In the genomic region with DNA sequence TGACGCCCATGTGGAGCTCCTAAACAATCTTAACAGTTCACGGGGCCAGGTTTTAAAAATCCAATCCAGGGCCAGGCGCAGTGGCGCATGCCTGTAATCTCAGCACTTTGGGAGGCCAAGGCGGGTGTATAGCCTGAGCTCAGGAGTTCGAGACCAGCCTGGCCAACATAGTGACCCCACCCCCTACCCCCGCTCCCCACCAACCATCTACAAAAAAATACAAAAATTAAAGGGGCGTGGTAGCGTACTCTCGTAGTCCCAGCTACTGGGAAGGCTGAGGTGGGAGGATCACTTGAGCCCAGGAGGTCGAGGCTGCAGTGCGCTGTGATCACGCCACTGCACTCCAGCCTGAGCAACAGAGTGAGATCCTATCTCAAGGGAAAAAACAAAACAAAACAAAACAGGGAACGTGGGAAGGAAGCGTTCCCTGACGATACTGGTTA, we compare ENCODE assay signal across 6 cellular contexts. TPM values are rescaled to one million over a fixed set of nuclear protein-coding genes. Genes with fewer than 3 reads are reported as not detected.
DNase-seq lines count a peak whose midpoint lies in the region; ATAC-seq and TF ChIP-seq lines count a peak whose summit lies in the region.

No MANE protein-coding gene starts in this region.

- no peaks in the 10 kb centered on the region for H3K27me3 ChIP-seq in hepatocyte

- H3K4me2 ChIP-seq in hepatocyte, result peak overlapping the region; percentile 77

- H3K27ac ChIP-seq in hepatocyte, result peak overlapping the region; percentile 88
- H3K27ac ChIP-seq in urinary bladder (ENCODE audit: low read depth), result peak overlapping the region; percentile 86

- peaks cover 14% of the 10 kb centered on the region for H3K36me3 Mint-ChIP-seq in activated naive CD4-positive, alpha-beta T cell treated with anti-CD3 and anti-CD28 coated beads for 36 hours (ENCODE audit: low read depth)

- TF ChIP-seq CTCF in hepatocyte (IDR thresholded peaks at IDR 0.05; ENCODE audit: poor library complexity), result no peak

- peak overlapping the region; percentile 38 for H3K4me3 ChIP-seq in hepatocyte
- peak overlapping the region; percentile 97 for H3K4me3 ChIP-seq in urinary bladder (ENCODE audit: low read depth, low read length)

- no peaks in the 10 kb centered on the region for H3K27me3 Mint-ChIP-seq in activated naive CD4-positive, alpha-beta T cell treated with anti-CD3 and anti-CD28 coated beads for 36 hours (ENCODE audit: low read depth)

- peak overlapping the region; percentile 65 for H2AFZ ChIP-seq in hepatocyte

- H4K20me1 ChIP-seq in hepatocyte (ENCODE audit: insufficient read depth, poor library complexity, severe bottlenecking), result peaks cover 3% of the 10 kb centered on the region

- H3K9me2 ChIP-seq in hepatocyte (replicated peaks; ENCODE audit: insufficient read depth), result no peaks in the 10 kb centered on the region

- H3K4me1 Mint-ChIP-seq in activated naive CD4-positive, alpha-beta T cell treated with anti-CD3 and anti-CD28 coated beads for 36 hours (ENCODE audit: low read depth), result peaks cover 51% of the 10 kb centered on the region

- peak overlapping the region; percentile 95 for H3K27ac Mint-ChIP-seq in activated naive CD4-positive, alpha-beta T cell treated with anti-CD3 and anti-CD28 coated beads for 36 hours

- no peaks in the 10 kb centered on the region for H3K9me3 Mint-ChIP-seq in activated naive CD4-positive, alpha-beta T cell treated with anti-CD3 and anti-CD28 coated beads for 36 hours

- H3K4me1 ChIP-seq in hepatocyte (ENCODE audit: insufficient read depth), result peaks cover 11% of the 10 kb centered on the region
- peaks cover 2% of the 10 kb centered on the region for H3K4me1 ChIP-seq in urinary bladder (ENCODE audit: insufficient read depth)

- H3K36me3 ChIP-seq in hepatocyte (replicated peaks; ENCODE audit: insufficient read depth, low read depth) (no peaks in the 10 kb centered on the region), urinary bladder (ENCODE audit: insufficient read depth) (peaks cover 5% of the 10 kb centered on the region)

- ATAC-seq in HG03097 (IDR thresholded peaks at IDR 0.05; ENCODE audit: low FRiP score, unreplicated experiment), result no peak

- H3K9me3 ChIP-seq in hepatocyte (ENCODE audit: low read depth), result no peaks in the 10 kb centered on the region

- DNase-seq in activated naive CD4-positive, alpha-beta T cell treated with anti-CD3 and anti-CD28 coated beads for 36 hours, result no peak
- DNase-seq in activated naive CD4-positive, alpha-beta T cell treated with Interleukin-2 at 50 U/mL for 16 hours, result no peak
- DNase-seq in hepatocyte (ENCODE audit: low spot score), result no peak
- no peak for DNase-seq in ACHN

- intact Hi-C loops in activated naive CD4-positive, alpha-beta T cell treated with anti-CD3 and anti-CD28 coated beads for 36 hours (cut with micrococcal nuclease), result loop anchor here (1.0 to 2.0 kb wide), 7 partner anchors 28 to 101 kb away; partner anchors contain the start of genes BANF1, C11orf68, CCDC85B and DRAP1

- H3K79me2 ChIP-seq in hepatocyte, result peaks cover 28% of the 10 kb centered on the region

- peak overlapping the region; percentile 95 for H3K4me3 Mint-ChIP-seq in activated naive CD4-positive, alpha-beta T cell treated with anti-CD3 and anti-CD28 coated beads for 36 hours

- in situ Hi-C loops in ACHN (cut with HindIII; ENCODE audit: low pct_ligation_motif_present, low pct_unique_long_range_greater_than_20kb, low sequenced_read_pairs), result no loop called here

- CTCF ChIA-PET in activated naive CD4-positive, alpha-beta T cell treated with anti-CD3 and anti-CD28 coated beads for 36 hours (lab: Charles Lee), result interaction anchor here (0.6 to 1.7 kb wide), 3 partner anchors 76 to 653 kb away, joined by 3 to 5 read pairs (median 3); no protein-coding TSS in a partner anchor

- WGBS in hepatocyte (ENCODE audit: low lambda C conversion rate, missing lambda C conversion rate), result 64% methylated on average over 16 of the region's 16 CpGs
- 50% methylated on average over 16 of the region's 16 CpGs for WGBS in urinary bladder

RNA-seq across cellular contexts. Expression of gene SART1, which starts 0.7 kb away (rescaled TPM):
- 10 to 100 TPM; 50.1 to 59.9 TPM for total RNA-seq in activated naive CD4-positive, alpha-beta T cell treated with anti-CD3 and anti-CD28 coated beads for 36 hours
- total RNA-seq in hepatocyte, result 10.9 and 32.5 TPM in 2 replicates
- 34.1 and 37.5 TPM in 2 replicates for polyA plus RNA-seq in hepatocyte
- total RNA-seq in urinary bladder, result 18.9 TPM
- polyA plus RNA-seq in urinary bladder, result 47.2 TPM

RNA-seq across cellular contexts. Expression of gene TSGA10IP, which starts 15.6 kb away (rescaled TPM):
- not detected for total RNA-seq in activated naive CD4-positive, alpha-beta T cell treated with anti-CD3 and anti-CD28 coated beads for 36 hours
- total RNA-seq in hepatocyte (not detected in 2 replicates), urinary bladder (not detected)
- polyA plus RNA-seq in hepatocyte (not detected in 2 replicates), urinary bladder (0.09 TPM)

RNA-seq across cellular contexts. Expression of gene EIF1AD, which starts 41.1 kb away (rescaled TPM):
- total RNA-seq in activated naive CD4-positive, alpha-beta T cell treated with anti-CD3 and anti-CD28 coated beads for 36 hours, result 10 to 100 TPM; 31.2 to 31.7 TPM
- total RNA-seq in hepatocyte (25.6 and 27.0 TPM in 2 replicates), urinary bladder (15.6 TPM)
- polyA plus RNA-seq in hepatocyte (19.4 and 24.8 TPM in 2 replicates), urinary bladder (26.3 TPM)

RNA-seq across cellular contexts. Expression of gene BANF1, which starts 41.5 kb away (rescaled TPM):
- total RNA-seq in activated naive CD4-positive, alpha-beta T cell treated with anti-CD3 and anti-CD28 coated beads for 36 hours, result 100 to 1,000 TPM; 347 to 369 TPM
- total RNA-seq in hepatocyte (22.8 and 37.8 TPM in 2 replicates), urinary bladder (8.6 TPM)
- polyA plus RNA-seq in hepatocyte (197 and 215 TPM in 2 replicates), urinary bladder (181 TPM)

RNA-seq across cellular contexts. Expression of gene DRAP1, which starts 41.6 kb away (rescaled TPM):
- total RNA-seq in activated naive CD4-positive, alpha-beta T cell treated with anti-CD3 and anti-CD28 coated beads for 36 hours, result 100 to 1,000 TPM; 117 to 134 TPM
- total RNA-seq in hepatocyte (59.1 and 65.3 TPM in 2 replicates), urinary bladder (36.7 TPM)
- polyA plus RNA-seq in hepatocyte (158 and 173 TPM in 2 replicates), urinary bladder (111 TPM)
